In the genomic region with DNA sequence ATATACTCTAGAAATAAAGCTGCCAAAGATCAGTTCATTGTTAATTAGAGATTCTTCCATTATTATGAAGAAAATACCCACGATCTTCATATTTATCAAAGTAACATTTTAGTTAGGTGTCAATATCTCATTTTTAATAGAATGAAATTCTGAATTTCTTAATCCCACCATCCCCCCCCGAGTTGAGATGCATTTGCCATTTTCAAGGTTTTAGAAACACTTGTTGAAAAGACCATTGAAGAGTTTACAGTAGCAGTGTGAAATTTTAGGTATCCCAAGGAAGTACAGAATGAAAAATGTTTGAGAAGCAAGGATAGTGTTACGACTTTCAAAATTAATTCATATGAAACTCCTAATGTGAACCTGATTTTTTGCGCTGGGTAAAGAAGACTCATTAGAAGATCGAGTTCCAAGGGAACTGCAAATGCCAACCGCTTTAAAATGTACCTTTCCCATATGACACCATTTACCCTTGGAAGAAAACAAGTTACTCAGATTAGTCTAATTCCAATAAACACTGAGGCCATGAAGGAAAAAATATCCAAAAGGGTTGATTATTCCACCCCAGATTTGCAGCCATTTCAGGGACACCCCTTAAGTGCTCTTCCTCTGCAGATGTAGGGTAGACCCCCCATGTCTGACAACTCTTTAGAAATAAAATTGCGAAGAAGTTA, we compare ENCODE assay signal across 1 cellular context.
TF ChIP-seq lines count a peak whose summit lies in the region.

No MANE protein-coding gene starts in this region.

TF ChIP-seq in GM12878, 131 proteins besides CTCF, POLR2A, EP300 and RAD21:
- TF ChIP-seq NFXL1 (IDR thresholded peaks at IDR 0.05; ENCODE audit: borderline replicate concordance) (no peak), TCF12 (IDR thresholded peaks at IDR 0.05; ENCODE audit: low read depth, low read length) (no peak), NR2C1 (IDR thresholded peaks at IDR 0.05) (no peak), BHLHE40 (IDR thresholded peaks at IDR 0.05; ENCODE audit: borderline replicate concordance in 1 of 2, low read depth in 2 of 2, low read length in 1 of 2) (no peak), MYB (IDR thresholded peaks at IDR 0.05; ENCODE audit: borderline replicate concordance, low read depth, low read length) (no peak), YY1 (IDR thresholded peaks at IDR 0.05; ENCODE audit: low read depth, low read length) (no peak), TAF1 (IDR thresholded peaks at IDR 0.05; ENCODE audit: borderline replicate concordance, low read depth, low read length) (no peak), NFYA (IDR thresholded peaks at IDR 0.05; ENCODE audit: borderline replicate concordance, low read depth, low read length) (no peak), IKZF1 (conservative IDR thresholded peaks at IDR 0.05) (no peak), EED (IDR thresholded peaks at IDR 0.05; ENCODE audit: low read depth) (no peak), STAT3 (IDR thresholded peaks at IDR 0.05; ENCODE audit: low read depth, low read length) (no peak), BRCA1 (IDR thresholded peaks at IDR 0.05; ENCODE audit: low read depth, low read length) (no peak), KDM1A (IDR thresholded peaks at IDR 0.05; ENCODE audit: borderline replicate concordance) (no peak), YBX1 (IDR thresholded peaks at IDR 0.05) (no peak), BCL11A (IDR thresholded peaks at IDR 0.05; ENCODE audit: low read depth, low read length) (no peak), ZNF274 (IDR thresholded peaks at IDR 0.05; ENCODE audit: insufficient read depth, insufficient read length) (no peak), SIN3A (IDR thresholded peaks at IDR 0.05; ENCODE audit: low read depth, low read length) (no peak), RFX5 (IDR thresholded peaks at IDR 0.05; ENCODE audit: low read depth, low read length) (no peak), NFIC (IDR thresholded peaks at IDR 0.05; ENCODE audit: low read depth, low read length) (peak; percentile 8; the same call in 1 of the 2 replicates), BACH1 (IDR thresholded peaks at IDR 0.05; ENCODE audit: borderline replicate concordance) (no peak), SP1 (IDR thresholded peaks at IDR 0.05; ENCODE audit: low read depth, low read length) (no peak)
- TF ChIP-seq, protein P1, sequence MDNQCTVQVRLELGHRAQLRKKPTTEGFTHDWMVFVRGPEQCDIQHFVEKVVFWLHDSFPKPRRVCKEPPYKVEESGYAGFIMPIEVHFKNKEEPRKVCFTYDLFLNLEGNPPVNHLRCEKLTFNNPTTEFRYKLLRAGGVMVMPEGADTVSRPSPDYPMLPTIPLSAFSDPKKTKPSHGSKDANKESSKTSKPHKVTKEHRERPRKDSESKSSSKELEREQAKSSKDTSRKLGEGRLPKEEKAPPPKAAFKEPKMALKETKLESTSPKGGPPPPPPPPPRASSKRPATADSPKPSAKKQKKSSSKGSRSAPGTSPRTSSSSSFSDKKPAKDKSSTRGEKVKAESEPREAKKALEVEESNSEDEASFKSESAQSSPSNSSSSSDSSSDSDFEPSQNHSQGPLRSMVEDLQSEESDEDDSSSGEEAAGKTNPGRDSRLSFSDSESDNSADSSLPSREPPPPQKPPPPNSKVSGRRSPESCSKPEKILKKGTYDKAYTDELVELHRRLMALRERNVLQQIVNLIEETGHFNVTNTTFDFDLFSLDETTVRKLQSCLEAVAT (IDR thresholded peaks at IDR 0.05), result peak; percentile 52; the same call in 1 of the 2 replicates
- TF ChIP-seq, protein P2, sequence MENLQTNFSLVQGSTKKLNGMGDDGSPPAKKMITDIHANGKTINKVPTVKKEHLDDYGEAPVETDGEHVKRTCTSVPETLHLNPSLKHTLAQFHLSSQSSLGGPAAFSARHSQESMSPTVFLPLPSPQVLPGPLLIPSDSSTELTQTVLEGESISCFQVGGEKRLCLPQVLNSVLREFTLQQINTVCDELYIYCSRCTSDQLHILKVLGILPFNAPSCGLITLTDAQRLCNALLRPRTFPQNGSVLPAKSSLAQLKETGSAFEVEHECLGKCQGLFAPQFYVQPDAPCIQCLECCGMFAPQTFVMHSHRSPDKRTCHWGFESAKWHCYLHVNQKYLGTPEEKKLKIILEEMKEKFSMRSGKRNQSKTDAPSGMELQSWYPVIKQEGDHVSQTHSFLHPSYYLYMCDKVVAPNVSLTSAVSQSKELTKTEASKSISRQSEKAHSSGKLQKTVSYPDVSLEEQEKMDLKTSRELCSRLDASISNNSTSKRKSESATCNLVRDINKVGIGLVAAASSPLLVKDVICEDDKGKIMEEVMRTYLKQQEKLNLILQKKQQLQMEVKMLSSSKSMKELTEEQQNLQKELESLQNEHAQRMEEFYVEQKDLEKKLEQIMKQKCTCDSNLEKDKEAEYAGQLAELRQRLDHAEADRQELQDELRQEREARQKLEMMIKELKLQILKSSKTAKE (IDR thresholded peaks at IDR 0.05; ENCODE audit: low read depth, poor library complexity, severe bottlenecking), result peak; percentile 12
- TF ChIP-seq, protein P3, sequence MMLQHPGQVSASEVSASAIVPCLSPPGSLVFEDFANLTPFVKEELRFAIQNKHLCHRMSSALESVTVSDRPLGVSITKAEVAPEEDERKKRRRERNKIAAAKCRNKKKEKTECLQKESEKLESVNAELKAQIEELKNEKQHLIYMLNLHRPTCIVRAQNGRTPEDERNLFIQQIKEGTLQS (IDR thresholded peaks at IDR 0.05; ENCODE audit: borderline replicate concordance, extremely low read depth, low read depth, low read length), result no peak
